2 cellular contexts compared by ENCODE assay signal in the genomic region with DNA sequence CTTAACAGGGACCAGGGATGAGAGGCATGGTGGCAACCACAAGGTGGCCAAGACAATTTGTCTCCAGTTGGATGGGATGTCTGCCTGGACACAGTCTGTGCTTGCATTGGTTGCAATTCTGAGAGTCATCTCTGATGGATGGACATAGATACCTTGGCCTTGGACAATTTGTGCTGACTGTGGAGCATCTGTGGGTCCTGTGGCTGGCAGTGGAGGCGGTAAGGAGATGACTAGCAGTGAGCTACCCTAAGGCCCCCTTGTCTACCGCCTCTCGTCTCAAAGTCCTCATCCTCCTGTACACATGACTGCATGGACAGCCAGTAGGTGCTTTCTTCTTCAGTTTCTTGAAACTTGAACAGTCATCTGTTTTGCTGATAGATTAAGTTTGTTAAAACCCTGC. TPM values are rescaled to one million over a fixed set of nuclear protein-coding genes. Genes with fewer than 3 reads are reported as not detected.
"Had no signal": no experiment of that assay in that cellular context is flagged by ENCODE, and none has a peak within 500 bp of the region (broad histone marks: within the 10 kb centered on the region; RNA-seq: fewer than 3 reads in every experiment).

No MANE protein-coding gene starts in this region.

RNA-seq across cellular contexts. Expression of a gene that starts 54.8 kb away (rescaled TPM):
- total RNA-seq: M059J, Right ventricle myocardium superior had no signal
